In the genomic region with DNA sequence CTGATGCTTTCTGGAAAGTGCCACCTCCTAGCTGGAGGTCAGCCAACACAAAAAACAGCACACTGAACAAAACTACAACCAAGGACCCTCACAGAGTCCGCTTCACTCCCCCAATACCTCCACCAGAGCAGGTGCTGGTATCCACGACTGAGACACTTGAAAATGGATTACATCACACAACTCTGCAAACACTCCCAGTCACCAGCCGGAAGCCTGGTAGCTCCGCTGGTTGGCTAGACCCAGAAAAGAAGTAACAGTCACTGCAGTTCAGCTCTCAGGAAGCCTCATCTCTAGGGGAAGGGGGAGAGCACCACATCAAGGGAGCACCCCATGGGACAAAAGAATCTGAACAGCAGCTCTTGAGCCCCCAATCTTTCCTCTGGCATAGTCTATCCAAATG, we compare ENCODE assay signal across 20 cellular contexts.
DNase-seq lines count a peak whose midpoint lies in the region; ATAC-seq lines count a peak whose summit lies in the region.
"Had no signal": no experiment of that assay in that cellular context is flagged by ENCODE, and none has a peak within 500 bp of the region (broad histone marks: within the 10 kb centered on the region; RNA-seq: fewer than 3 reads in every experiment).

No MANE protein-coding gene starts in this region.

- H3K27me3 Mint-ChIP-seq in stimulated activated naive CD8-positive, alpha-beta T cell treated with anti-CD3 and anti-CD28 coated beads, Interleukin-15, amount 100 ng/mL, for 72 hours = no peaks in the 10 kb centered on the region
- H3K27me3 Mint-ChIP-seq in activated naive CD8-positive, alpha-beta T cell treated with anti-CD3 and anti-CD28 coated beads, Interleukin-2, amount 10 ng/mL, durations not matched to agents 7 days and 5 days = no peaks in the 10 kb centered on the region
- H3K27me3 Mint-ChIP-seq: stimulated activated naive B cell treated with anti-CD40 and anti-IgM and Interleukin-4, amounts not matched to agents 10 μg/mL and 1 μg/mL and 100 μg/mL, for 72 hours had no signal

- H3K4me1 Mint-ChIP-seq in stimulated activated naive CD8-positive, alpha-beta T cell treated with anti-CD3 and anti-CD28 coated beads, Interleukin-15, amount 100 ng/mL, for 72 hours = peaks cover 55% of the 10 kb centered on the region
- H3K4me1 Mint-ChIP-seq in activated naive CD8-positive, alpha-beta T cell treated with anti-CD3 and anti-CD28 coated beads, Interleukin-2, amount 10 ng/mL, durations not matched to agents 7 days and 5 days = peaks cover 24% of the 10 kb centered on the region

- peak overlapping the region; percentile 23 to 56 for H3K4me3 Mint-ChIP-seq in stimulated activated naive CD8-positive, alpha-beta T cell treated with anti-CD3 and anti-CD28 coated beads, Interleukin-15, amount 100 ng/mL, for 72 hours
- peak overlapping the region; percentile 51 for H3K4me3 Mint-ChIP-seq in activated naive CD8-positive, alpha-beta T cell treated with anti-CD3 and anti-CD28 coated beads, Interleukin-2, amount 10 ng/mL, durations not matched to agents 7 days and 5 days
- H3K4me3 Mint-ChIP-seq: stimulated activated naive B cell treated with anti-CD40 and anti-IgM and Interleukin-4, amounts not matched to agents 10 μg/mL and 1 μg/mL and 100 μg/mL, for 72 hours had no signal

- H3K36me3 Mint-ChIP-seq in activated naive CD8-positive, alpha-beta T cell treated with anti-CD3 and anti-CD28 coated beads, Interleukin-2, amount 10 ng/mL, durations not matched to agents 7 days and 5 days = peaks cover 25% of the 10 kb centered on the region

- peak; percentile 86 for ATAC-seq in stimulated activated naive CD8-positive, alpha-beta T cell treated with anti-CD3 and anti-CD28 coated beads, Interleukin-15, amount 100 ng/mL, for 72 hours
- no peak for ATAC-seq in stimulated activated naive CD8-positive, alpha-beta T cell treated with anti-CD3 and anti-CD28 coated beads, Interleukin-15, Interleukin-2, amounts not matched to agents 100 U/mL and 50 U/mL, for 24 hours
- peak; percentile 95 for ATAC-seq in activated naive CD8-positive, alpha-beta T cell treated with anti-CD3 and anti-CD28 coated beads, Interleukin-2, amount 10 ng/mL, durations not matched to agents 7 days and 5 days (ENCODE audit: low read depth)
- ATAC-seq in HG03045 (IDR thresholded peaks at IDR 0.05; ENCODE audit: unreplicated experiment) = no peak
- ATAC-seq: HCT116; left lobe of liver; stimulated activated naive B cell treated with anti-CD40 and anti-IgM and Interleukin-4, amounts not matched to agents 10 μg/mL and 1 μg/mL and 100 μg/mL, for 72 hours had no signal

- H3K27ac Mint-ChIP-seq in stimulated activated naive CD8-positive, alpha-beta T cell treated with anti-CD3 and anti-CD28 coated beads, Interleukin-15, amount 100 ng/mL, for 72 hours = peak overlapping the region; percentile 16 to 84
- peak overlapping the region; percentile 83 for H3K27ac Mint-ChIP-seq in activated naive CD8-positive, alpha-beta T cell treated with anti-CD3 and anti-CD28 coated beads, Interleukin-2, amount 10 ng/mL, durations not matched to agents 7 days and 5 days
- H3K27ac Mint-ChIP-seq: stimulated activated naive B cell treated with anti-CD40 and anti-IgM and Interleukin-4, amounts not matched to agents 10 μg/mL and 1 μg/mL and 100 μg/mL, for 72 hours had no signal

- DNase-seq in NCI-H2196 (lab: John Stamatoyannopoulos, UW; ENCODE audit: unreplicated experiment) (peak; percentile 20), NCI-H2196 treated with DMSO at 0.1 percent for 48 hours (lab: John Stamatoyannopoulos, UW; ENCODE audit: unreplicated experiment) (no peak), ureter (ENCODE audit: low spot score) (no peak), SKM-1 (lab: John Stamatoyannopoulos, UW; ENCODE audit: unreplicated experiment) (no peak)
- DNase-seq in stimulated activated naive CD8-positive, alpha-beta T cell treated with anti-CD3 and anti-CD28 coated beads, Interleukin-15, amount 100 ng/mL, for 72 hours = peak in 1 of 2 donors; percentile 28
- DNase-seq in stimulated activated naive CD8-positive, alpha-beta T cell treated with anti-CD3 and anti-CD28 coated beads, Interleukin-15, Interleukin-2, amounts not matched to agents 100 U/mL and 50 U/mL, for 24 hours = no peak
- DNase-seq in activated naive CD8-positive, alpha-beta T cell treated with anti-CD3 and anti-CD28 coated beads, Interleukin-2, amount 10 ng/mL, durations not matched to agents 7 days and 5 days = peak; percentile 41
- DNase-seq: 8988T; activated CD4-positive, alpha-beta T cell treated with anti-CD3 and anti-CD28 coated beads for 4 hours; AML-193; Calu3; KBM-7; midbrain; NCI-H2081; NCI-H524 treated with DMSO at 0.1 percent for 48 hours; stimulated activated CD4-positive, alpha-beta T cell treated with anti-CD3 and anti-CD28 coated beads, Interleukin-2, amount 100 ng/mL, for 24 hours; stimulated activated naive B cell treated with anti-CD40 and anti-IgM and Interleukin-4, amounts not matched to agents 10 μg/mL and 1 μg/mL and 100 μg/mL, for 72 hours had no signal

- H3K9me3 Mint-ChIP-seq in stimulated activated naive CD8-positive, alpha-beta T cell treated with anti-CD3 and anti-CD28 coated beads, Interleukin-15, amount 100 ng/mL, for 72 hours = peaks cover 0 to 17% of the 10 kb centered on the region in 2 donors
- peaks cover 3% of the 10 kb centered on the region for H3K9me3 Mint-ChIP-seq in activated naive CD8-positive, alpha-beta T cell treated with anti-CD3 and anti-CD28 coated beads, Interleukin-2, amount 10 ng/mL, durations not matched to agents 7 days and 5 days

- POLR2A ChIA-PET in activated naive CD8-positive, alpha-beta T cell treated with anti-CD3 and anti-CD28 coated beads, Interleukin-2, amount 10 ng/mL, durations not matched to agents 7 days and 5 days (lab: Charles Lee) = interaction anchor here (0.7 kb wide), 1 partner anchor 408 kb away, joined by 7 read pairs; no protein-coding TSS in a partner anchor

Comparison
In these comparisons a context has a peak if more than half of its experiments do, and no peak if none do; other contexts are left out.
1. DNase-seq: peak in NCI-H2196 (single experiment) and activated naive CD8-positive, alpha-beta T cell treated with anti-CD3 and anti-CD28 coated beads, Interleukin-2, amount 10 ng/mL, durations not matched to agents 7 days and 5 days (single experiment); none in NCI-H2196 treated with DMSO at 0.1 percent for 48 hours (single experiment), stimulated activated naive CD8-positive, alpha-beta T cell treated with anti-CD3 and anti-CD28 coated beads, Interleukin-15, Interleukin-2, amounts not matched to agents 100 U/mL and 50 U/mL, for 24 hours (single experiment), ureter (single experiment) and SKM-1 (single experiment).
2. ATAC-seq: peak in stimulated activated naive CD8-positive, alpha-beta T cell treated with anti-CD3 and anti-CD28 coated beads, Interleukin-15, amount 100 ng/mL, for 72 hours (single experiment) and activated naive CD8-positive, alpha-beta T cell treated with anti-CD3 and anti-CD28 coated beads, Interleukin-2, amount 10 ng/mL, durations not matched to agents 7 days and 5 days (single experiment); none in stimulated activated naive CD8-positive, alpha-beta T cell treated with anti-CD3 and anti-CD28 coated beads, Interleukin-15, Interleukin-2, amounts not matched to agents 100 U/mL and 50 U/mL, for 24 hours (single experiment) and HG03045 (single experiment).